In genomic region chr15:60047701-60048100, GRCh38 we compare ENCODE assay signal across 28 cellular contexts. TPM values are rescaled to one million over a fixed set of nuclear protein-coding genes. Genes with fewer than 3 reads are reported as not detected.
"Had no signal": no experiment of that assay in that cellular context is flagged by ENCODE, and none has a peak within 500 bp of the region (broad histone marks: within the 10 kb centered on the region; RNA-seq: fewer than 3 reads in every experiment).

No MANE protein-coding gene starts in this region.

- H3K4me3 ChIP-seq: body of pancreas, colonic mucosa, left lung, sigmoid colon, spleen, thoracic aorta, upper lobe of right lung had no signal

- ATAC-seq: activated CD8-positive, alpha-beta T cell treated with anti-CD3 and anti-CD28 coated beads for 36 hours; activated T-helper 17 cell treated with anti-CD3 and anti-CD28 coated beads, Interleukin-2, amount 50 U/mL, for 72 hours; body of pancreas; left lung; stimulated activated memory B cell treated with anti-CD40 and anti-IgM and Interleukin-4, amounts not matched to agents 10 μg/mL and 1 μg/mL and 100 μg/mL, for 72 hours; upper lobe of right lung had no signal

- H3K9me3 ChIP-seq: body of pancreas, colonic mucosa, thoracic aorta had no signal

- FAIRE-seq: endometrium had no signal

- DNase-seq: activated CD4-positive, alpha-beta T cell treated with anti-CD3 and anti-CD28 coated beads for 48 hours; activated CD4-positive, CD25-positive, alpha-beta regulatory T cell; activated CD8-positive, alpha-beta T cell treated with anti-CD3 and anti-CD28 coated beads for 36 hours; activated naive CD4-positive, alpha-beta T cell; activated naive CD8-positive, alpha-beta T cell treated with anti-CD3 and anti-CD28 coated beads for 36 hours; activated T-cell treated with anti-CD3 and anti-CD28 coated beads, Interleukin-2, amount 50 U/mL, for 1 hour; amygdala; body of pancreas; central memory CD4-positive, alpha-beta T cell; colonic mucosa; head of caudate nucleus; kidney; left lung; mammary epithelial cell; midbrain; nephron progenitor cell; nucleus accumbens; sigmoid colon; spleen; stimulated activated CD4-positive, alpha-beta T cell treated with anti-CD3 and anti-CD28 coated beads, Interleukin-4, amount 100 ng/mL, for 4 hours; T1000; upper lobe of right lung had no signal

- H3K4me1 ChIP-seq: body of pancreas, colonic mucosa, left lung, sigmoid colon, spleen, upper lobe of right lung had no signal

- H3K27ac Mint-ChIP-seq: activated CD8-positive, alpha-beta T cell treated with anti-CD3 and anti-CD28 coated beads for 36 hours; activated naive CD8-positive, alpha-beta T cell treated with anti-CD3 and anti-CD28 coated beads for 36 hours; activated T-helper 17 cell treated with anti-CD3 and anti-CD28 coated beads, Interleukin-2, amount 50 U/mL, for 72 hours; nephron progenitor cell; stimulated activated memory B cell treated with anti-CD40 and anti-IgM and Interleukin-4, amounts not matched to agents 10 μg/mL and 1 μg/mL and 100 μg/mL, for 72 hours had no signal

- H3K4me1 Mint-ChIP-seq: stimulated activated memory B cell treated with anti-CD40 and anti-IgM and Interleukin-4, amounts not matched to agents 10 μg/mL and 1 μg/mL and 100 μg/mL, for 72 hours had no signal

- H3K27ac ChIP-seq: body of pancreas, colonic mucosa, left lung, sigmoid colon, spleen, thoracic aorta, upper lobe of right lung had no signal

- H3K4me3 Mint-ChIP-seq: activated CD8-positive, alpha-beta T cell treated with anti-CD3 and anti-CD28 coated beads for 36 hours; activated naive CD8-positive, alpha-beta T cell treated with anti-CD3 and anti-CD28 coated beads for 36 hours; activated T-helper 17 cell treated with anti-CD3 and anti-CD28 coated beads, Interleukin-2, amount 50 U/mL, for 72 hours; nephron progenitor cell; stimulated activated memory B cell treated with anti-CD40 and anti-IgM and Interleukin-4, amounts not matched to agents 10 μg/mL and 1 μg/mL and 100 μg/mL, for 72 hours had no signal

- H3K36me3 ChIP-seq: colonic mucosa, left lung, sigmoid colon, spleen, thoracic aorta, upper lobe of right lung had no signal

- H3K36me3 Mint-ChIP-seq: stimulated activated memory B cell treated with anti-CD40 and anti-IgM and Interleukin-4, amounts not matched to agents 10 μg/mL and 1 μg/mL and 100 μg/mL, for 72 hours had no signal

- H3K27me3 Mint-ChIP-seq: activated naive CD8-positive, alpha-beta T cell treated with anti-CD3 and anti-CD28 coated beads for 36 hours had no signal

- H3K27me3 ChIP-seq: colonic mucosa, sigmoid colon, upper lobe of right lung had no signal

RNA-seq across cellular contexts. Expression of gene FOXB1, which starts 43.6 kb away (rescaled TPM):
- total RNA-seq: body of pancreas, colonic mucosa, frontal cortex, kidney, left lung, mammary epithelial cell, sigmoid colon, thoracic aorta, upper lobe of right lung had no signal
- polyA plus RNA-seq: esophagus, mammary epithelial cell had no signal
